In genomic region chr10:128631801-128632241, GRCh38 we compare ENCODE assay signal across 8 cellular contexts.
A peak's percentile ranks its signal among the peaks of the same experiment; 100 is the strongest.
DNase-seq lines count a peak whose midpoint lies in the region; ATAC-seq and TF ChIP-seq lines count a peak whose summit lies in the region.

No MANE protein-coding gene starts in this region.

- H3K4me1 Mint-ChIP-seq in T-cell, result no peaks in the 10 kb centered on the region

- H3K27me3 Mint-ChIP-seq in T-cell, result peaks cover 0 to 8% of the 10 kb centered on the region in 2 donors

- no peaks in the 10 kb centered on the region for H4K20me1 ChIP-seq in osteoblast (ENCODE audit: insufficient read depth, low read length)

- H3K4me1 ChIP-seq in colonic mucosa, result no peaks in the 10 kb centered on the region
- H3K4me1 ChIP-seq in osteoblast (ENCODE audit: insufficient read depth, low read length), result no peaks in the 10 kb centered on the region

- no peaks in the 10 kb centered on the region for H3K36me3 Mint-ChIP-seq in T-cell

- H3K27ac Mint-ChIP-seq in T-cell, result no peak overlapping the region

- TF ChIP-seq CTCF in GM10248 (IDR thresholded peaks at IDR 0.05; ENCODE audit: control extremely low read depth, extremely low read depth, low read depth, missing control alignments) (peak; percentile 34), colonic mucosa (IDR thresholded peaks at IDR 0.05) (peak; percentile 35), osteoblast (IDR thresholded peaks at IDR 0.05; ENCODE audit: extremely low read depth, low read depth, low read length) (peak; percentile 45), omental fat pad (IDR thresholded peaks at IDR 0.05) (peak in 1 of 3 donors; percentile 29)

- no peak overlapping the region for H2AFZ ChIP-seq in osteoblast (ENCODE audit: low read length)

- DNase-seq in GM10248 (ENCODE audit: extremely low spot score) (no peak), M059J (ENCODE audit: low read depth) (peak; percentile 13), colonic mucosa (no peak), osteoblast (ENCODE audit: insufficient read length, low spot score, missing footprints) (no peak), NCI-H1436 (lab: John Stamatoyannopoulos, UW) (no peak), NCI-H146 (lab: John Stamatoyannopoulos, UW) (no peak), omental fat pad (ENCODE audit: low spot score) (no peak), T-cell (no peak)

- ATAC-seq in omental fat pad (ENCODE audit: low FRiP score), result no peak
- no peak for ATAC-seq in T-cell (replicated peaks in 1 of 4)

- no peaks in the 10 kb centered on the region for H3K27me3 ChIP-seq in colonic mucosa
- no peaks in the 10 kb centered on the region for H3K27me3 ChIP-seq in osteoblast (ENCODE audit: insufficient read depth, low read length)

- H3K4me3 Mint-ChIP-seq in T-cell, result no peak overlapping the region

- H3K4me3 ChIP-seq in colonic mucosa (no peak overlapping the region), osteoblast (ENCODE audit: insufficient read depth, low read length) (no peak overlapping the region)

- POLR2A ChIA-PET in GM10248 (lab: Yijun Ruan, JAX), result no interaction called here
- POLR2A ChIA-PET in T-cell (lab: Charles Lee), result no interaction called here

- intact Hi-C loops in colonic mucosa (cut with DNase I), result loop anchor here (5.0 kb wide), 2 partner anchors 210 to 230 kb away; no protein-coding TSS in a partner anchor

- no peaks in the 10 kb centered on the region for H3K9me3 Mint-ChIP-seq in T-cell

- CTCF ChIA-PET in GM10248 (lab: Yijun Ruan, JAX), result interaction anchor here (1.0 to 1.3 kb wide), 3 partner anchors 10 to 31 kb away, joined by 3 to 4 read pairs (median 3); no protein-coding TSS in a partner anchor
- CTCF ChIA-PET in T-cell (lab: Charles Lee), result interaction anchor here in 1 of 2 donors (0.6 kb wide), 1 partner anchor 32 kb away, joined by 3 read pairs; no protein-coding TSS in a partner anchor

- no peak overlapping the region for H3K4me2 ChIP-seq in osteoblast (ENCODE audit: insufficient read depth, low read length)

- H3K36me3 ChIP-seq in colonic mucosa (no peaks in the 10 kb centered on the region), osteoblast (ENCODE audit: insufficient read depth, low read length) (no peaks in the 10 kb centered on the region)

- H3K27ac ChIP-seq in colonic mucosa, result no peak overlapping the region
- H3K27ac ChIP-seq in osteoblast (ENCODE audit: low read depth, low read length), result no peak overlapping the region

- H3K9ac ChIP-seq in colonic mucosa (ENCODE audit: low read depth in 2 of 2, low read length in 2 of 2), result no peak overlapping the region

- H3K9me3 ChIP-seq in colonic mucosa, result no peaks in the 10 kb centered on the region
- H3K9me3 ChIP-seq in osteoblast (ENCODE audit: low read depth, low read length), result no peaks in the 10 kb centered on the region

- no peaks in the 10 kb centered on the region for H3K79me2 ChIP-seq in osteoblast (ENCODE audit: insufficient read depth, low read length)
